Comparison of ENCODE assay signal across 14 cellular contexts in the genomic region with DNA sequence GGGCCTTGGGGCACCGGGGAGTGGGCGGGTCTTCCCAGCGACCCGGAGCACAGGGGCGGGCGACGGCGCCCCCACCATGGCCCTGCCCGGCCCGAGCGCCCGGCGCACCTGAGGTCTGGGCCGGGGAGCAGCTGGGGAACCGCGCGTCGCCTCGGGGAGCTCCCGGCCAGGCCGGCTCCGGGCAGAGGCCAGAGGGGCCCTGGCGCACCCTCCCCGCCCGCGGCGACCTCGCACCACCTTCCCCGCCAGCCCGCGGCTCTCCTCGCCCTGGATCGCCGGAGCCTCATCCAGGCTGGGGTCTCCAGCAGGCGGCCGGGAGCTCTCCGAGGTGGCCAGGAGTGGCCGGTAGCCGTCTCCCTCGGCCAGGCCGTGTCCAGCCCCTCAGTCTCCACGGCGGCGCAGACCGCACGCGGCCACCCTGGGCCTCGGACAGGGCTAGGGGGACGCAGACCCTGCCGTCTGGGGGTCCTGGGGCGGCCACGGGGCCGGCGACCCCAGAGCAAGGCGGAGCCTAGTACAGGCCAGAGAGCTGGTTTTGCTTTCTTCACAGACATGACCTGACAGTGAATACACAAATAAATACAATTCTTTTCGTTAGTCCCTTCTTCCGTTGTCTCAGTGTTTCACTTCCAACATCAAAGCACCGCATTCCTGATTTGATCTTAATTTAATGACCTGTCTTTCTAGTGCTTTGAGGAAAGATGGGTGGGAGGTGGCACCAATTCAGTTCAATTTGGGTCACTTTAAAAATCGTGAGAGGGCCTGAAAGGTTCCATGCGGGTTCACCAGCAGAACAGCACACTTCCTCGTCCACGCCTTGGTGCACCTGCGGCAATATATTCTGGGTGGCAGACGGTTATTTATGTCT.
DNase-seq lines count a peak whose midpoint lies in the region; ATAC-seq and TF ChIP-seq lines count a peak whose summit lies in the region.
"Had no signal": no experiment of that assay in that cellular context is flagged by ENCODE, and none has a peak within 500 bp of the region (broad histone marks: within the 10 kb centered on the region; RNA-seq: fewer than 3 reads in every experiment).

No MANE protein-coding gene starts in this region.

- no peaks in the 10 kb centered on the region for H3K4me1 Mint-ChIP-seq in glutamatergic neuron (ENCODE audit: low read depth, unreplicated experiment)
- H3K4me1 Mint-ChIP-seq in progenitor cell of endocrine pancreas (ENCODE audit: low read depth): peaks cover 4% of the 10 kb centered on the region

- H3K4me3 ChIP-seq in HUES6 (ENCODE audit: low read depth, low read length): peak overlapping the region; percentile 57

- no peak overlapping the region for H3K9ac ChIP-seq in HUES6 (ENCODE audit: low read length)

- H3K27me3 ChIP-seq in HUES6 (ENCODE audit: control insufficient read depth, insufficient read depth, low read length): peaks cover 77% of the 10 kb centered on the region

- in situ Hi-C loops in GM13977 (cut with MboI; ENCODE audit: low pct_unique_long_range_greater_than_20kb, low sequenced_read_pairs, unreplicated experiment): no loop called here

- H3K27ac Mint-ChIP-seq in glutamatergic neuron (ENCODE audit: unreplicated experiment) (no peak overlapping the region), progenitor cell of endocrine pancreas (no peak overlapping the region)

- TF ChIP-seq CTCF in glutamatergic neuron (IDR thresholded peaks at IDR 0.05; ENCODE audit: partially characterized antibody, unreplicated experiment) (no peak), progenitor cell of endocrine pancreas (IDR thresholded peaks at IDR 0.05; ENCODE audit: unreplicated experiment) (no peak), GM13977 (IDR thresholded peaks at IDR 0.05; ENCODE audit: extremely low read depth, insufficient read depth, missing control alignments) (no peak)

- peak overlapping the region; percentile 50 for H3K4me3 Mint-ChIP-seq in glutamatergic neuron (ENCODE audit: unreplicated experiment)
- H3K4me3 Mint-ChIP-seq in progenitor cell of endocrine pancreas (ENCODE audit: low read depth): no peak overlapping the region

- peaks cover 22% of the 10 kb centered on the region for H3K4me1 ChIP-seq in HUES6 (ENCODE audit: control insufficient read depth, insufficient read depth, low read length)

- H3K27me3 Mint-ChIP-seq in glutamatergic neuron (ENCODE audit: unreplicated experiment) (peaks cover 7% of the 10 kb centered on the region), progenitor cell of endocrine pancreas (peaks cover 37% of the 10 kb centered on the region)

- H3K9me3 ChIP-seq in HUES6 (ENCODE audit: control insufficient read depth, insufficient read depth, low read depth, low read length): peaks cover 3% of the 10 kb centered on the region; the same call in 1 of the 2 replicates

- H3K9me3 Mint-ChIP-seq in glutamatergic neuron (ENCODE audit: unreplicated experiment): peaks cover 8% of the 10 kb centered on the region
- no peaks in the 10 kb centered on the region for H3K9me3 Mint-ChIP-seq in progenitor cell of endocrine pancreas (ENCODE audit: low read depth)

- no peaks in the 10 kb centered on the region for H3K36me3 ChIP-seq in HUES6 (ENCODE audit: control insufficient read depth, insufficient read depth, low read length)

- peak; percentile 30 for DNase-seq in activated effector memory CD4-positive, alpha-beta T cell treated with anti-CD3 and anti-CD28 coated beads, Interleukin-2, amount 50 U/mL, for 16 hours
- DNase-seq in activated effector memory CD4-positive, alpha-beta T cell treated with Interleukin-2 at 50 U/mL for 16 hours: no peak
- peak; percentile 61 for DNase-seq in glutamatergic neuron
- peak; percentile 48 for DNase-seq in progenitor cell of endocrine pancreas (ENCODE audit: low spot score, unreplicated experiment)
- DNase-seq in GM13977 (ENCODE audit: low spot score): no peak
- no peak for DNase-seq in OCI-M1 (lab: John Stamatoyannopoulos, UW)
- DNase-seq: activated CD4-positive, alpha-beta T cell treated with anti-CD3 and anti-CD28 coated beads, Interleukin-2, amount 50 U/mL, for 4 hours; DND-41; hippocampal formation; NCI-H2171 treated with DMSO at 0.1 percent for 48 hours; stimulated activated CD4-positive, alpha-beta T cell treated with anti-CD3 and anti-CD28 coated beads, Interleukin-1b, Interleukin-23, amount 100 ng/mL, for 48 hours had no signal

- ATAC-seq in HG03025 (IDR thresholded peaks at IDR 0.05; ENCODE audit: low FRiP score, unreplicated experiment): no peak
- ATAC-seq: esophagus mucosa had no signal

- no peak overlapping the region for H3K27ac ChIP-seq in HUES6 (ENCODE audit: low read depth, low read length)

- H3K36me3 Mint-ChIP-seq in glutamatergic neuron (ENCODE audit: unreplicated experiment) (no peaks in the 10 kb centered on the region), progenitor cell of endocrine pancreas (ENCODE audit: insufficient read depth) (no peaks in the 10 kb centered on the region)

Comparison
In these comparisons a context has a peak if more than half of its experiments do, and no peak if none do; other contexts are left out.
1. DNase-seq: peak in activated effector memory CD4-positive, alpha-beta T cell treated with anti-CD3 and anti-CD28 coated beads, Interleukin-2, amount 50 U/mL, for 16 hours (single experiment), glutamatergic neuron (single experiment) and progenitor cell of endocrine pancreas (single experiment); none in activated effector memory CD4-positive, alpha-beta T cell treated with Interleukin-2 at 50 U/mL for 16 hours (single experiment), GM13977 (single experiment) and OCI-M1 (single experiment).